Comparison of ENCODE assay signal across 8 cellular contexts in genomic region chrX:119398587-119398973, GRCh38. TPM values are rescaled to one million over a fixed set of nuclear protein-coding genes. Genes with fewer than 3 reads are reported as not detected.
DNase-seq lines count a peak whose midpoint lies in the region; ATAC-seq, FAIRE-seq and TF ChIP-seq lines count a peak whose summit lies in the region.

No MANE protein-coding gene starts in this region.

- H2AFZ ChIP-seq in HepG2 (ENCODE audit: low read length): no peak overlapping the region

- CTCF ChIA-PET in CD4-positive, alpha-beta T cell (lab: Charles Lee): no interaction called here
- CTCF ChIA-PET in HepG2 (lab: Yijun Ruan, JAX; ENCODE audit: low intra/inter-chr PET ratio, low total read pairs): no interaction called here

- in situ Hi-C loops in HepG2 (cut with HindIII; ENCODE audit: extremely low pct_ligation_motif_present, low pct_unique_long_range_greater_than_20kb): no loop called here

- H3K4me1 Mint-ChIP-seq in CD4-positive, alpha-beta T cell (ENCODE audit: low read depth): peaks cover 17% of the 10 kb centered on the region

- H3K4me1 ChIP-seq in ascending aorta (no peaks in the 10 kb centered on the region), HepG2 (ENCODE audit: insufficient read depth, low read length) (peaks cover 27% of the 10 kb centered on the region), uterus (no peaks in the 10 kb centered on the region), SJCRH30 (no peaks in the 10 kb centered on the region)

- H3K36me3 Mint-ChIP-seq in CD4-positive, alpha-beta T cell (ENCODE audit: low read depth): no peaks in the 10 kb centered on the region

- peak overlapping the region; percentile 79 for H3K27ac Mint-ChIP-seq in CD4-positive, alpha-beta T cell

- H3K27ac ChIP-seq in CD4-positive, alpha-beta T cell (ENCODE audit: low read depth, low read length): no peak overlapping the region
- peak overlapping the region; percentile 77 to 84 for H3K27ac ChIP-seq in ascending aorta
- H3K27ac ChIP-seq in HepG2 (ENCODE audit: extremely low read length, insufficient read depth, low read length): peak overlapping the region; percentile 65
- H3K27ac ChIP-seq in uterus: peak overlapping the region; percentile 78 to 95
- no peak overlapping the region for H3K27ac ChIP-seq in SJCRH30

- POLR2A ChIA-PET in CD4-positive, alpha-beta T cell (lab: Charles Lee): no interaction called here
- POLR2A ChIA-PET in HepG2 (lab: Yijun Ruan, JAX): interaction anchor here (2.0 kb wide), 1 partner anchor 12 kb away, joined by 8 read pairs; no protein-coding TSS in a partner anchor

- 0% methylated on average over 3 of the region's 3 CpGs for WGBS in HepG2 (ENCODE audit: low lambda C conversion rate)

- no peaks in the 10 kb centered on the region for H4K20me1 ChIP-seq in HepG2 (ENCODE audit: insufficient read depth, low read length)

- peak overlapping the region; percentile 76 for H3K4me2 ChIP-seq in HepG2 (ENCODE audit: low read depth, low read length)

- no peaks in the 10 kb centered on the region for H3K36me3 ChIP-seq in ascending aorta
- no peaks in the 10 kb centered on the region for H3K36me3 ChIP-seq in HepG2 (replicated peaks in 1 of 2; ENCODE audit: control insufficient read depth in 1 of 2, insufficient read depth in 2 of 2, low read length in 2 of 2)
- H3K36me3 ChIP-seq in uterus: no peaks in the 10 kb centered on the region
- no peaks in the 10 kb centered on the region for H3K36me3 ChIP-seq in SJCRH30

- TF ChIP-seq RAD21 in HepG2 (CRISPR knock-in tag; IDR thresholded peaks at IDR 0.05): no peak

- peaks cover 6% of the 10 kb centered on the region for H3K79me2 ChIP-seq in HepG2 (ENCODE audit: insufficient read depth, low read length)

- BruUV-seq in HepG2 (replicated peaks; lab: Mats Ljungman, UMichigan): no TSS peak

- H3K4me3 ChIP-seq in ascending aorta (peak overlapping the region; percentile 61 to 73), HepG2 (replicated peaks in 1 of 3; ENCODE audit: insufficient read depth in 1 of 3, low read depth in 2 of 3, low read length in 3 of 3) (peak overlapping the region; percentile 60 to 71 (median 69); a peak in 5 of 6 replicates), uterus (peak overlapping the region; percentile 31 to 74), SJCRH30 (no peak overlapping the region)

- peak overlapping the region; percentile 76 for H3K9ac ChIP-seq in HepG2 (ENCODE audit: insufficient read depth, low read depth, low read length)

- TF ChIP-seq EP300 in HepG2 (IDR thresholded peaks at IDR 0.05; ENCODE audit: low read depth in 2 of 2, low read length in 2 of 2) (no peak), HepG2 (CRISPR knock-in tag; IDR thresholded peaks at IDR 0.05; ENCODE audit: borderline replicate concordance) (no peak)

- ATAC-seq in CD4-positive, alpha-beta T cell (ENCODE audit: poor library complexity): no peak
- ATAC-seq in HG02885 (IDR thresholded peaks at IDR 0.05; ENCODE audit: poor library complexity, unreplicated experiment): peak; percentile 1
- ATAC-seq in HepG2: peak; percentile 25
- no peak for ATAC-seq in HG03565 (IDR thresholded peaks at IDR 0.05; ENCODE audit: unreplicated experiment)

- DNase-seq in CD4-positive, alpha-beta T cell: no peak
- DNase-seq in ascending aorta (ENCODE audit: low spot score in 2 of 2): no peak
- DNase-seq in HepG2 (ENCODE audit: low spot score): peak; percentile 7
- DNase-seq in uterus: no peak
- no peak for DNase-seq in SJCRH30
- no peak for DNase-seq in NOMO-1 (lab: John Stamatoyannopoulos, UW; ENCODE audit: unreplicated experiment in 2 of 2)

- peak overlapping the region; percentile 96 for H3K4me3 Mint-ChIP-seq in CD4-positive, alpha-beta T cell

- no peaks in the 10 kb centered on the region for H3K9me3 Mint-ChIP-seq in CD4-positive, alpha-beta T cell

- peak; percentile 40 for FAIRE-seq in HepG2 (lab: Jason Lieb, UNC)

- no peaks in the 10 kb centered on the region for H3K27me3 ChIP-seq in CD4-positive, alpha-beta T cell (ENCODE audit: control insufficient read depth, insufficient read depth, low read length)
- H3K27me3 ChIP-seq in ascending aorta: no peaks in the 10 kb centered on the region
- no peaks in the 10 kb centered on the region for H3K27me3 ChIP-seq in HepG2 (ENCODE audit: control insufficient read depth in 1 of 2, insufficient read depth in 2 of 2, low read length in 2 of 2)
- H3K27me3 ChIP-seq in uterus: no peaks in the 10 kb centered on the region
- H3K27me3 ChIP-seq in SJCRH30: peaks cover 6% of the 10 kb centered on the region; the same call in 1 of the 2 replicates

- H3K27me3 Mint-ChIP-seq in CD4-positive, alpha-beta T cell: no peaks in the 10 kb centered on the region

- intact Hi-C loops in CD4-positive, alpha-beta T cell (cut with DNase I, micrococcal nuclease): no loop called here
- intact Hi-C loops in ascending aorta (cut with DNase I): no loop called here
- intact Hi-C loops in HepG2 (cut with micrococcal nuclease; ENCODE audit: unreplicated experiment): no loop called here
- intact Hi-C loops in uterus (cut with DNase I; ENCODE audit: low total_unique reads): no loop called here

- H3K9me3 ChIP-seq in CD4-positive, alpha-beta T cell (ENCODE audit: control insufficient read depth, low read length): no peaks in the 10 kb centered on the region
- H3K9me3 ChIP-seq in ascending aorta (no peaks in the 10 kb centered on the region), HepG2 (ENCODE audit: low read length) (no peaks in the 10 kb centered on the region), uterus (no peaks in the 10 kb centered on the region), SJCRH30 (replicated peaks) (no peaks in the 10 kb centered on the region)

- no peak for TF ChIP-seq POLR2A in HepG2 (IDR thresholded peaks at IDR 0.05; ENCODE audit: insufficient read depth in 1 of 2, low read depth in 2 of 2, low read length in 2 of 2)
- no peak for TF ChIP-seq POLR2A in uterus (IDR thresholded peaks at IDR 0.05)

- no peak for TF ChIP-seq CTCF in CD4-positive, alpha-beta T cell (IDR thresholded peaks at IDR 0.05)
- TF ChIP-seq CTCF in ascending aorta (IDR thresholded peaks at IDR 0.05) (no peak), HepG2 (CRISPR knock-in tag; IDR thresholded peaks at IDR 0.05) (no peak), uterus (IDR thresholded peaks at IDR 0.05) (no peak)

TF ChIP-seq in HepG2, 621 proteins besides CTCF, POLR2A, EP300 and RAD21:
- TF ChIP-seq ZFP36 (IDR thresholded peaks at IDR 0.05; ENCODE audit: borderline replicate concordance, low read depth, low read length, partially characterized antibody) (peak; percentile 13), ZMYM3 (CRISPR knock-in tag; IDR thresholded peaks at IDR 0.05) (0 out of 2 replicates have a peak, but pooled peaks have one; percentile 56), CENPT (CRISPR knock-in tag; IDR thresholded peaks at IDR 0.05; ENCODE audit: low read depth) (no peak)

RNA-seq across cellular contexts. Expression of gene SLC25A43, which starts 0.6 kb away (rescaled TPM):
- total RNA-seq in CD4-positive, alpha-beta T cell: 1 to 10 TPM in 1 of 2 experiments, under 1 TPM in 1; 0.91 to 1.0 TPM
- total RNA-seq in ascending aorta: 26.6 TPM
- 13.2 and 14.1 TPM in 2 replicates for total RNA-seq in HepG2 (2016; rRNA removed; fragmentation: Illumina TruSeq; extraction: Trizol)
- total RNA-seq in HepG2 (2016; cell fraction: cytosol; rRNA removed; fragmentation: Illumina TruSeq; extraction: Trizol; ENCODE audit: low read depth): 7.9 and 9.2 TPM in 2 replicates
- total RNA-seq in HepG2 (2016; cell fraction: insoluble cytoplasmic fraction; rRNA removed; fragmentation: Illumina TruSeq; extraction: Trizol): 12.2 and 13.4 TPM in 2 replicates
- 24.3 and 26.0 TPM in 2 replicates for total RNA-seq in HepG2 (2016; cell fraction: membrane; rRNA removed; fragmentation: Illumina TruSeq; extraction: Trizol)
- 6.0 and 6.9 TPM in 2 replicates for total RNA-seq in HepG2 (2016; cell fraction: nucleus; rRNA removed; fragmentation: Illumina TruSeq; extraction: Trizol)
- polyA plus RNA-seq in HepG2 (2011; rRNA removed): 5.8 and 6.4 TPM in 2 replicates
- polyA plus RNA-seq in HepG2 (2011; cell fraction: cytosol; rRNA removed): 5.1 and 7.7 TPM in 2 replicates
- polyA plus RNA-seq in HepG2 (2011; cell fraction: nucleus; rRNA removed): 2.9 and 3.3 TPM in 2 replicates
- 7.8 TPM in 2 replicates for polyA plus RNA-seq in HepG2 (2012)
- polyA plus RNA-seq in HepG2 (2016; cell fraction: cytosol; fragmentation: Illumina TruSeq; extraction: Trizol; ENCODE audit: low read depth): 12.5 and 12.9 TPM in 2 replicates
- 17.1 and 19.8 TPM in 2 replicates for polyA plus RNA-seq in HepG2 (2016; cell fraction: insoluble cytoplasmic fraction; fragmentation: Illumina TruSeq; extraction: Trizol; ENCODE audit: low read depth)
- polyA plus RNA-seq in HepG2 (2016; cell fraction: membrane; fragmentation: Illumina TruSeq; extraction: Trizol; ENCODE audit: low read depth): 23.4 and 29.4 TPM in 2 replicates
- polyA plus RNA-seq in HepG2 (2016; cell fraction: nucleus; fragmentation: Illumina TruSeq; extraction: Trizol; ENCODE audit: insufficient read depth, low read depth): 12.5 and 13.3 TPM in 2 replicates
- polyA minus RNA-seq in HepG2 (2011; rRNA and poly(A)+ RNA removed; ENCODE audit: low replicate concordance): 4.5 and 7.1 TPM in 2 replicates
- 3.7 and 4.6 TPM in 2 replicates for polyA minus RNA-seq in HepG2 (2011; cell fraction: cytosol; rRNA and poly(A)+ RNA removed)
- polyA minus RNA-seq in HepG2 (2011; cell fraction: nucleus; rRNA and poly(A)+ RNA removed): 2.4 and 3.4 TPM in 2 replicates
- total RNA-seq in uterus: 10 to 100 TPM in 3 of 4 donors, 1 to 10 TPM in 1; 9.2 to 33.5 (median 12.5) TPM
- not detected in 2 replicates for total RNA-seq in SJCRH30 (2014; rRNA removed; shearing (Covaris generic))

Comparison
In these comparisons a context has a peak if more than half of its experiments do, and no peak if none do; other contexts are left out.
1. ATAC-seq: peak in HG02885 (single experiment) and HepG2 (single experiment); none in CD4-positive, alpha-beta T cell (single experiment) and HG03565 (single experiment).
2. H3K27ac ChIP-seq: peak in ascending aorta (2 of 2), HepG2 (single experiment) and uterus (2 of 2); none in CD4-positive, alpha-beta T cell (single experiment) and SJCRH30 (single experiment).